Comparison of ENCODE assay signal across 1 cellular context in the genomic region with DNA sequence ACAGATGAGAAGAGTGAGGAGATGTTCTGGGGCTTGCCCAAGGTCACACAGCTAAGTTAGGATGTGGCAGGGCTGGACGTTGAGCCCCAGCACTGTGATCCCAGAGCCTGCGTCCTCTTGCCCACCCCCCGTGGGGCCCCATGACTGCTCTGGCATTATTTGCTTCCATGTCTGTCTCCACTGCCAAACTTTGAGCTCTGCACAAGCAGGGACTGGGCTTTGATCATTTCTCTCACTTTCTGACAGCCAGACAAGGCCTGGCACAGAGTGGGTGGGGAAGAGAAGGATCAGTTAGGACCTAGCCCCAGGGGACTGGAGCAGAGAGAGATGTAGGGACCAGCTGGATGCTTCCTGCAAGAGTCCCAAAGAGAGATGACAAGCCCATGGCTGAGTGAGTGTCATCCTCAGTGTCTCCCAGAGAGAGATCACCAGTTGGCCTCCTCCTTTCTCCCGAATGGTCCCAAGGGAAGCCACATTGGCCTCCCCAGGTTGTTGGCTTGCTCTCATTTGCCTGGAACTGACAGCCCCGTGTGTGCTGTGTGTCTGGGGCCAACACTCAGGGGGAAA.
TF ChIP-seq lines count a peak whose summit lies in the region.

No MANE protein-coding gene starts in this region.

TF ChIP-seq in HepG2, 621 proteins besides CTCF, POLR2A, EP300 and RAD21 (continued from another document and continues in another):
- no peak for TF ChIP-seq DBP (CRISPR knock-in tag; IDR thresholded peaks at IDR 0.05; ENCODE audit: not compliant biosample characterization)
- no peak for TF ChIP-seq ZNF264 (CRISPR knock-in tag; IDR thresholded peaks at IDR 0.05)
- TF ChIP-seq ERF (CRISPR knock-in tag; IDR thresholded peaks at IDR 0.05): peak; percentile 38; the same call in 1 of the 2 replicates
- TF ChIP-seq, protein P1, sequence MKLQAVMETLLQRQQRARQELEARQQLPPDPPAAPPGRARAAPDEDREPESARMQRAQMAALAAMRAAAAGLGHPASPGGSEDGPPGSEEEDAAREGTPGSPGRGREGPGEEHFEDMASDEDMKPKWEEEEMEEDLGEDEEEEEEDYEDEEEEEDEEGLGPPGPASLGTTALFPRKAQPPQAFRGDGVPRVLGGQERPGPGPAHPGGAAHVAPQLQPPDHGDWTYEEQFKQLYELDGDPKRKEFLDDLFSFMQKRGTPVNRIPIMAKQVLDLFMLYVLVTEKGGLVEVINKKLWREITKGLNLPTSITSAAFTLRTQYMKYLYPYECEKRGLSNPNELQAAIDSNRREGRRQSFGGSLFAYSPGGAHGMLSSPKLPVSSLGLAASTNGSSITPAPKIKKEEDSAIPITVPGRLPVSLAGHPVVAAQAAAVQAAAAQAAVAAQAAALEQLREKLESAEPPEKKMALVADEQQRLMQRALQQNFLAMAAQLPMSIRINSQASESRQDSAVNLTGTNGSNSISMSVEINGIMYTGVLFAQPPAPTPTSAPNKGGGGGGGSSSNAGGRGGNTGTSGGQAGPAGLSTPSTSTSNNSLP (IDR thresholded peaks at IDR 0.05; ENCODE audit: low read depth, low read length): no peak
- TF ChIP-seq ZNF496 (CRISPR knock-in tag; IDR thresholded peaks at IDR 0.05; ENCODE audit: insufficient replicate concordance): no peak
- no peak for TF ChIP-seq SP140L (CRISPR knock-in tag; IDR thresholded peaks at IDR 0.05; ENCODE audit: borderline replicate concordance)
- no peak for TF ChIP-seq FOXJ3 (CRISPR knock-in tag; IDR thresholded peaks at IDR 0.05; ENCODE audit: borderline replicate concordance)
- no peak for TF ChIP-seq ZIK1 (CRISPR knock-in tag; IDR thresholded peaks at IDR 0.05; ENCODE audit: borderline replicate concordance, low read depth)
- peak; percentile 44 for TF ChIP-seq TBL1XR1 (IDR thresholded peaks at IDR 0.05; ENCODE audit: borderline replicate concordance, low read length, partially characterized antibody)
- TF ChIP-seq, protein P2, sequence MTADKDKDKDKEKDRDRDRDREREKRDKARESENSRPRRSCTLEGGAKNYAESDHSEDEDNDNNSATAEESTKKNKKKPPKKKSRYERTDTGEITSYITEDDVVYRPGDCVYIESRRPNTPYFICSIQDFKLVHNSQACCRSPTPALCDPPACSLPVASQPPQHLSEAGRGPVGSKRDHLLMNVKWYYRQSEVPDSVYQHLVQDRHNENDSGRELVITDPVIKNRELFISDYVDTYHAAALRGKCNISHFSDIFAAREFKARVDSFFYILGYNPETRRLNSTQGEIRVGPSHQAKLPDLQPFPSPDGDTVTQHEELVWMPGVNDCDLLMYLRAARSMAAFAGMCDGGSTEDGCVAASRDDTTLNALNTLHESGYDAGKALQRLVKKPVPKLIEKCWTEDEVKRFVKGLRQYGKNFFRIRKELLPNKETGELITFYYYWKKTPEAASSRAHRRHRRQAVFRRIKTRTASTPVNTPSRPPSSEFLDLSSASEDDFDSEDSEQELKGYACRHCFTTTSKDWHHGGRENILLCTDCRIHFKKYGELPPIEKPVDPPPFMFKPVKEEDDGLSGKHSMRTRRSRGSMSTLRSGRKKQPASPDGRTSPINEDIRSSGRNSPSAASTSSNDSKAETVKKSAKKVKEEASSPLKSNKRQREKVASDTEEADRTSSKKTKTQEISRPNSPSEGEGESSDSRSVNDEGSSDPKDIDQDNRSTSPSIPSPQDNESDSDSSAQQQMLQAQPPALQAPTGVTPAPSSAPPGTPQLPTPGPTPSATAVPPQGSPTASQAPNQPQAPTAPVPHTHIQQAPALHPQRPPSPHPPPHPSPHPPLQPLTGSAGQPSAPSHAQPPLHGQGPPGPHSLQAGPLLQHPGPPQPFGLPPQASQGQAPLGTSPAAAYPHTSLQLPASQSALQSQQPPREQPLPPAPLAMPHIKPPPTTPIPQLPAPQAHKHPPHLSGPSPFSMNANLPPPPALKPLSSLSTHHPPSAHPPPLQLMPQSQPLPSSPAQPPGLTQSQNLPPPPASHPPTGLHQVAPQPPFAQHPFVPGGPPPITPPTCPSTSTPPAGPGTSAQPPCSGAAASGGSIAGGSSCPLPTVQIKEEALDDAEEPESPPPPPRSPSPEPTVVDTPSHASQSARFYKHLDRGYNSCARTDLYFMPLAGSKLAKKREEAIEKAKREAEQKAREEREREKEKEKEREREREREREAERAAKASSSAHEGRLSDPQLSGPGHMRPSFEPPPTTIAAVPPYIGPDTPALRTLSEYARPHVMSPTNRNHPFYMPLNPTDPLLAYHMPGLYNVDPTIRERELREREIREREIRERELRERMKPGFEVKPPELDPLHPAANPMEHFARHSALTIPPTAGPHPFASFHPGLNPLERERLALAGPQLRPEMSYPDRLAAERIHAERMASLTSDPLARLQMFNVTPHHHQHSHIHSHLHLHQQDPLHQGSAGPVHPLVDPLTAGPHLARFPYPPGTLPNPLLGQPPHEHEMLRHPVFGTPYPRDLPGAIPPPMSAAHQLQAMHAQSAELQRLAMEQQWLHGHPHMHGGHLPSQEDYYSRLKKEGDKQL (CRISPR knock-in tag; IDR thresholded peaks at IDR 0.05; ENCODE audit: low read depth): 0 out of 2 replicates have a peak, but pooled peaks have one; percentile 48
- TF ChIP-seq, protein P3, sequence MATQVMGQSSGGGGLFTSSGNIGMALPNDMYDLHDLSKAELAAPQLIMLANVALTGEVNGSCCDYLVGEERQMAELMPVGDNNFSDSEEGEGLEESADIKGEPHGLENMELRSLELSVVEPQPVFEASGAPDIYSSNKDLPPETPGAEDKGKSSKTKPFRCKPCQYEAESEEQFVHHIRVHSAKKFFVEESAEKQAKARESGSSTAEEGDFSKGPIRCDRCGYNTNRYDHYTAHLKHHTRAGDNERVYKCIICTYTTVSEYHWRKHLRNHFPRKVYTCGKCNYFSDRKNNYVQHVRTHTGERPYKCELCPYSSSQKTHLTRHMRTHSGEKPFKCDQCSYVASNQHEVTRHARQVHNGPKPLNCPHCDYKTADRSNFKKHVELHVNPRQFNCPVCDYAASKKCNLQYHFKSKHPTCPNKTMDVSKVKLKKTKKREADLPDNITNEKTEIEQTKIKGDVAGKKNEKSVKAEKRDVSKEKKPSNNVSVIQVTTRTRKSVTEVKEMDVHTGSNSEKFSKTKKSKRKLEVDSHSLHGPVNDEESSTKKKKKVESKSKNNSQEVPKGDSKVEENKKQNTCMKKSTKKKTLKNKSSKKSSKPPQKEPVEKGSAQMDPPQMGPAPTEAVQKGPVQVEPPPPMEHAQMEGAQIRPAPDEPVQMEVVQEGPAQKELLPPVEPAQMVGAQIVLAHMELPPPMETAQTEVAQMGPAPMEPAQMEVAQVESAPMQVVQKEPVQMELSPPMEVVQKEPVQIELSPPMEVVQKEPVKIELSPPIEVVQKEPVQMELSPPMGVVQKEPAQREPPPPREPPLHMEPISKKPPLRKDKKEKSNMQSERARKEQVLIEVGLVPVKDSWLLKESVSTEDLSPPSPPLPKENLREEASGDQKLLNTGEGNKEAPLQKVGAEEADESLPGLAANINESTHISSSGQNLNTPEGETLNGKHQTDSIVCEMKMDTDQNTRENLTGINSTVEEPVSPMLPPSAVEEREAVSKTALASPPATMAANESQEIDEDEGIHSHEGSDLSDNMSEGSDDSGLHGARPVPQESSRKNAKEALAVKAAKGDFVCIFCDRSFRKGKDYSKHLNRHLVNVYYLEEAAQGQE (IDR thresholded peaks at IDR 0.05; ENCODE audit: borderline replicate concordance in 1 of 2, low read depth in 1 of 2, low read length in 2 of 2): peak in 1 of 2 experiments; percentile 23; a peak in 1 of 4 replicates
- TF ChIP-seq U2AF1 (optimal IDR thresholded peaks at IDR 0.05; ENCODE audit: low read depth, low read length): peak; percentile 52
- TF ChIP-seq RCOR2 (CRISPR knock-in tag; IDR thresholded peaks at IDR 0.05): peak; percentile 90
- peak; percentile 42; the same call in 1 of the 2 replicates for TF ChIP-seq ZKSCAN1 (IDR thresholded peaks at IDR 0.05; ENCODE audit: low read length)
- TF ChIP-seq, protein P4, sequence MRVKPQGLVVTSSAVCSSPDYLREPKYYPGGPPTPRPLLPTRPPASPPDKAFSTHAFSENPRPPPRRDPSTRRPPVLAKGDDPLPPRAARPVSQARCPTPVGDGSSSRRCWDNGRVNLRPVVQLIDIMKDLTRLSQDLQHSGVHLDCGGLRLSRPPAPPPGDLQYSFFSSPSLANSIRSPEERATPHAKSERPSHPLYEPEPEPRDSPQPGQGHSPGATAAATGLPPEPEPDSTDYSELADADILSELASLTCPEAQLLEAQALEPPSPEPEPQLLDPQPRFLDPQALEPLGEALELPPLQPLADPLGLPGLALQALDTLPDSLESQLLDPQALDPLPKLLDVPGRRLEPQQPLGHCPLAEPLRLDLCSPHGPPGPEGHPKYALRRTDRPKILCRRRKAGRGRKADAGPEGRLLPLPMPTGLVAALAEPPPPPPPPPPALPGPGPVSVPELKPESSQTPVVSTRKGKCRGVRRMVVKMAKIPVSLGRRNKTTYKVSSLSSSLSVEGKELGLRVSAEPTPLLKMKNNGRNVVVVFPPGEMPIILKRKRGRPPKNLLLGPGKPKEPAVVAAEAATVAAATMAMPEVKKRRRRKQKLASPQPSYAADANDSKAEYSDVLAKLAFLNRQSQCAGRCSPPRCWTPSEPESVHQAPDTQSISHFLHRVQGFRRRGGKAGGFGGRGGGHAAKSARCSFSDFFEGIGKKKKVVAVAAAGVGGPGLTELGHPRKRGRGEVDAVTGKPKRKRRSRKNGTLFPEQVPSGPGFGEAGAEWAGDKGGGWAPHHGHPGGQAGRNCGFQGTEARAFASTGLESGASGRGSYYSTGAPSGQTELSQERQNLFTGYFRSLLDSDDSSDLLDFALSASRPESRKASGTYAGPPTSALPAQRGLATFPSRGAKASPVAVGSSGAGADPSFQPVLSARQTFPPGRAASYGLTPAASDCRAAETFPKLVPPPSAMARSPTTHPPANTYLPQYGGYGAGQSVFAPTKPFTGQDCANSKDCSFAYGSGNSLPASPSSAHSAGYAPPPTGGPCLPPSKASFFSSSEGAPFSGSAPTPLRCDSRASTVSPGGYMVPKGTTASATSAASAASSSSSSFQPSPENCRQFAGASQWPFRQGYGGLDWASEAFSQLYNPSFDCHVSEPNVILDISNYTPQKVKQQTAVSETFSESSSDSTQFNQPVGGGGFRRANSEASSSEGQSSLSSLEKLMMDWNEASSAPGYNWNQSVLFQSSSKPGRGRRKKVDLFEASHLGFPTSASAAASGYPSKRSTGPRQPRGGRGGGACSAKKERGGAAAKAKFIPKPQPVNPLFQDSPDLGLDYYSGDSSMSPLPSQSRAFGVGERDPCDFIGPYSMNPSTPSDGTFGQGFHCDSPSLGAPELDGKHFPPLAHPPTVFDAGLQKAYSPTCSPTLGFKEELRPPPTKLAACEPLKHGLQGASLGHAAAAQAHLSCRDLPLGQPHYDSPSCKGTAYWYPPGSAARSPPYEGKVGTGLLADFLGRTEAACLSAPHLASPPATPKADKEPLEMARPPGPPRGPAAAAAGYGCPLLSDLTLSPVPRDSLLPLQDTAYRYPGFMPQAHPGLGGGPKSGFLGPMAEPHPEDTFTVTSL (CRISPR knock-in tag; IDR thresholded peaks at IDR 0.05; ENCODE audit: borderline replicate concordance): peak; percentile 80; the same call in 1 of the 2 replicates
- TF ChIP-seq ZNF609 (CRISPR knock-in tag; IDR thresholded peaks at IDR 0.05; ENCODE audit: borderline replicate concordance): peak; percentile 66; the same call in 1 of the 2 replicates
- no peak for TF ChIP-seq CBX1 (IDR thresholded peaks at IDR 0.05; ENCODE audit: low read depth)
- TF ChIP-seq, protein P5, sequence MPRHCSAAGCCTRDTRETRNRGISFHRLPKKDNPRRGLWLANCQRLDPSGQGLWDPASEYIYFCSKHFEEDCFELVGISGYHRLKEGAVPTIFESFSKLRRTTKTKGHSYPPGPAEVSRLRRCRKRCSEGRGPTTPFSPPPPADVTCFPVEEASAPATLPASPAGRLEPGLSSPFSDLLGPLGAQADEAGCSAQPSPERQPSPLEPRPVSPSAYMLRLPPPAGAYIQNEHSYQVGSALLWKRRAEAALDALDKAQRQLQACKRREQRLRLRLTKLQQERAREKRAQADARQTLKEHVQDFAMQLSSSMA (CRISPR knock-in tag; IDR thresholded peaks at IDR 0.05): peak; percentile 58; the same call in 1 of the 2 replicates
- TF ChIP-seq ZKSCAN8 (CRISPR knock-in tag; IDR thresholded peaks at IDR 0.05; ENCODE audit: borderline replicate concordance): 0 out of 2 replicates have a peak, but pooled peaks have one; percentile 41
- peak; percentile 96 for TF ChIP-seq ZMYM2 (CRISPR knock-in tag; IDR thresholded peaks at IDR 0.05)
- TF ChIP-seq MXD4 (CRISPR knock-in tag; IDR thresholded peaks at IDR 0.05): peak; percentile 21; the same call in 1 of the 2 replicates
- TF ChIP-seq ZNF207 (IDR thresholded peaks at IDR 0.05; ENCODE audit: borderline replicate concordance): 0 out of 2 replicates have a peak, but pooled peaks have one; percentile 27
- TF ChIP-seq GZF1 (CRISPR knock-in tag; IDR thresholded peaks at IDR 0.05): no peak
- TF ChIP-seq HNRNPUL1 (IDR thresholded peaks at IDR 0.05; ENCODE audit: low read depth, low read length): no peak
- TF ChIP-seq ZNF567 (CRISPR knock-in tag; IDR thresholded peaks at IDR 0.05; ENCODE audit: borderline replicate concordance): no peak
- TF ChIP-seq ZFP1 (CRISPR knock-in tag; IDR thresholded peaks at IDR 0.05): 0 out of 2 replicates have a peak, but pooled peaks have one; percentile 36
